ENCODE assay signal across 21 cellular contexts in the genomic region with DNA sequence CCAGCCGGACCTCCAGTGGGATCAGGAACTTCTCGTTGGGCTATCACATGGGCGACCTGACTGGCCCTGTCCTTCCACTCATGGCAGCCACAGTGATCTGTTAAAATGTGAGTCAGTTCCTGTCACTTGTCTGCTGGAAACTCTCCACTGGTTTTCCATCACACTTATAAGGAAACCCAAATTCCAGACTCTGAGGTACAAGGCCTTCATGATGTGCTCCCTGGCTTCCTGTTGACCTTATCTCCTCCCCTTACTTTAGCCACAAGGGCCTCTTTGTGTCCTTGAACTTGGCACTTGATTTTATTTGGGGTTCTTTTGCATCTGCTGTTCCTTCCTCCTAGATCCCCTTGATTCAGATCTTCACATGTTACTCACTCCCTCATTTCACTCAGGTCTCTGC.
A peak's percentile ranks its signal among the peaks of the same experiment; 100 is the strongest.
DNase-seq lines count a peak whose midpoint lies in the region; ATAC-seq lines count a peak whose summit lies in the region.
"Had no signal": no experiment of that assay in that cellular context is flagged by ENCODE, and none has a peak within 500 bp of the region (broad histone marks: within the 10 kb centered on the region; RNA-seq: fewer than 3 reads in every experiment).

No MANE protein-coding gene starts in this region.

- no peak overlapping the region for H2AFZ ChIP-seq in GM23248

- DNase-seq in activated CD8-positive, alpha-beta memory T cell treated with anti-CD3 and anti-CD28 coated beads, Interleukin-2, amount 10 ng/mL, durations not matched to agents 7 days and 5 days = no peak
- no peak for DNase-seq in activated CD8-positive, alpha-beta memory T cell treated with anti-CD3 and anti-CD28 coated beads for 24 hours
- DNase-seq in RPMI7951 (ENCODE audit: low read depth) (peak; percentile 56), GOT3 (lab: John Stamatoyannopoulos, UW) (no peak), GM23248 (no peak), SIG-M5 (lab: John Stamatoyannopoulos, UW) (no peak)
- DNase-seq in activated T-helper 1 cell treated with anti-CD3 and anti-CD28 coated beads, Interleukin-12 subunit alpha, Interleukin-12 subunit beta, Interleukin-2, Interleukin-4 antibody, amounts not matched to agents 30 ng/mL and 10 ng/mL and 1 ng/mL, durations not matched to agents 14 hours and 24 hours and 36 hours (ENCODE audit: low spot score) = no peak
- DNase-seq: 8988T; CD8-positive, alpha-beta memory T cell; DMS53; GDM1; NCI-H1092 treated with DMSO at 0.1 percent for 48 hours; NCI-H146; NCI-H2029 treated with DMSO at 0.1 percent for 48 hours; NCI-H2171; NCI-H345; NCI-H524 treated with DMSO at 0.1 percent for 48 hours; NCI-H82; Right ventricle myocardium superior; SK-N-SH had no signal

- no peak overlapping the region for H3K9ac ChIP-seq in GM23248
- H3K9ac ChIP-seq: SK-N-SH had no signal

- no peaks in the 10 kb centered on the region for H3K9me2 ChIP-seq in GM23248 (ENCODE audit: insufficient read depth)
- H3K9me2 ChIP-seq: SK-N-SH had no signal

- no peaks in the 10 kb centered on the region for H3K36me3 ChIP-seq in GM23248 (ENCODE audit: low read depth)

- H4K20me1 ChIP-seq in GM23248 (ENCODE audit: insufficient read depth) = no peaks in the 10 kb centered on the region

- H3K4me2 ChIP-seq in GM23248 (ENCODE audit: unreplicated experiment) = no peak overlapping the region
- H3K4me2 ChIP-seq: SK-N-SH had no signal

- in situ Hi-C loops in GM23248 (cut with MboI) = no loop called here

- intact Hi-C loops in activated T-helper 1 cell treated with anti-CD3 and anti-CD28 coated beads, Interleukin-12 subunit alpha, Interleukin-12 subunit beta, Interleukin-2, Interleukin-4 antibody, amounts not matched to agents 30 ng/mL and 10 ng/mL and 1 ng/mL, durations not matched to agents 14 hours and 24 hours and 36 hours (cut with micrococcal nuclease) = no loop called here

- H3K9me3 Mint-ChIP-seq in activated CD8-positive, alpha-beta memory T cell treated with anti-CD3 and anti-CD28 coated beads, Interleukin-2, amount 10 ng/mL, durations not matched to agents 7 days and 5 days (ENCODE audit: low read depth) = no peaks in the 10 kb centered on the region
- H3K9me3 Mint-ChIP-seq in activated T-helper 1 cell treated with anti-CD3 and anti-CD28 coated beads, Interleukin-12 subunit alpha, Interleukin-12 subunit beta, Interleukin-2, Interleukin-4 antibody, amounts not matched to agents 30 ng/mL and 10 ng/mL and 1 ng/mL, durations not matched to agents 14 hours and 24 hours and 36 hours = no peaks in the 10 kb centered on the region

- no peaks in the 10 kb centered on the region for H3K9me3 ChIP-seq in GM23248 (ENCODE audit: low read depth)
- H3K9me3 ChIP-seq: SK-N-SH had no signal

- peaks cover 4% of the 10 kb centered on the region for H3K27me3 Mint-ChIP-seq in activated CD8-positive, alpha-beta memory T cell treated with anti-CD3 and anti-CD28 coated beads, Interleukin-2, amount 10 ng/mL, durations not matched to agents 7 days and 5 days
- peaks cover 14% of the 10 kb centered on the region for H3K27me3 Mint-ChIP-seq in activated T-helper 1 cell treated with anti-CD3 and anti-CD28 coated beads, Interleukin-12 subunit alpha, Interleukin-12 subunit beta, Interleukin-2, Interleukin-4 antibody, amounts not matched to agents 30 ng/mL and 10 ng/mL and 1 ng/mL, durations not matched to agents 14 hours and 24 hours and 36 hours (ENCODE audit: insufficient read depth)

- no peak overlapping the region for H3K27ac ChIP-seq in GM23248
- H3K27ac ChIP-seq: C4-2B had no signal

- ATAC-seq in activated CD8-positive, alpha-beta memory T cell treated with anti-CD3 and anti-CD28 coated beads, Interleukin-2, amount 10 ng/mL, durations not matched to agents 7 days and 5 days = peak; percentile 23

- no peak overlapping the region for H3K4me3 ChIP-seq in GM23248

- no peaks in the 10 kb centered on the region for H3K36me3 Mint-ChIP-seq in activated CD8-positive, alpha-beta memory T cell treated with anti-CD3 and anti-CD28 coated beads, Interleukin-2, amount 10 ng/mL, durations not matched to agents 7 days and 5 days
- H3K36me3 Mint-ChIP-seq in activated T-helper 1 cell treated with anti-CD3 and anti-CD28 coated beads, Interleukin-12 subunit alpha, Interleukin-12 subunit beta, Interleukin-2, Interleukin-4 antibody, amounts not matched to agents 30 ng/mL and 10 ng/mL and 1 ng/mL, durations not matched to agents 14 hours and 24 hours and 36 hours (ENCODE audit: low read depth) = no peaks in the 10 kb centered on the region

- WGBS in GM23248 (ENCODE audit: low coverage in 1 of 2, low lambda C conversion rate in 2 of 2, missing lambda C conversion rate in 2 of 2), 2 experiments = 91 to 95% methylated on average over 3 of the region's 3 CpGs

- H3K27ac Mint-ChIP-seq in activated CD8-positive, alpha-beta memory T cell treated with anti-CD3 and anti-CD28 coated beads, Interleukin-2, amount 10 ng/mL, durations not matched to agents 7 days and 5 days = no peak overlapping the region
- H3K27ac Mint-ChIP-seq in activated T-helper 1 cell treated with anti-CD3 and anti-CD28 coated beads, Interleukin-12 subunit alpha, Interleukin-12 subunit beta, Interleukin-2, Interleukin-4 antibody, amounts not matched to agents 30 ng/mL and 10 ng/mL and 1 ng/mL, durations not matched to agents 14 hours and 24 hours and 36 hours = peak overlapping the region; percentile 49
- H3K27ac Mint-ChIP-seq: CD8-positive, alpha-beta memory T cell had no signal

- peaks cover 14% of the 10 kb centered on the region for H3K4me1 ChIP-seq in GM23248 (ENCODE audit: insufficient read depth)

- peaks cover 15% of the 10 kb centered on the region for H3K4me1 Mint-ChIP-seq in activated CD8-positive, alpha-beta memory T cell treated with anti-CD3 and anti-CD28 coated beads, Interleukin-2, amount 10 ng/mL, durations not matched to agents 7 days and 5 days
- peaks cover 6% of the 10 kb centered on the region for H3K4me1 Mint-ChIP-seq in activated T-helper 1 cell treated with anti-CD3 and anti-CD28 coated beads, Interleukin-12 subunit alpha, Interleukin-12 subunit beta, Interleukin-2, Interleukin-4 antibody, amounts not matched to agents 30 ng/mL and 10 ng/mL and 1 ng/mL, durations not matched to agents 14 hours and 24 hours and 36 hours (ENCODE audit: low read depth)
- H3K4me1 Mint-ChIP-seq: CD8-positive, alpha-beta memory T cell had no signal

- peaks cover 15% of the 10 kb centered on the region for H3F3A ChIP-seq in GM23248 (ENCODE audit: insufficient read depth)

- H3K79me2 ChIP-seq in GM23248 (ENCODE audit: insufficient read depth) = no peaks in the 10 kb centered on the region

- CTCF ChIA-PET in activated CD8-positive, alpha-beta memory T cell treated with anti-CD3 and anti-CD28 coated beads, Interleukin-2, amount 10 ng/mL, durations not matched to agents 7 days and 5 days (lab: Charles Lee) = interaction anchor here (1.1 kb wide), 1 partner anchor 9 kb away, joined by 3 read pairs; no protein-coding TSS in a partner anchor

- no peaks in the 10 kb centered on the region for H3K27me3 ChIP-seq in GM23248 (replicated peaks; ENCODE audit: insufficient read depth)

- no peak overlapping the region for H3K4me3 Mint-ChIP-seq in activated CD8-positive, alpha-beta memory T cell treated with anti-CD3 and anti-CD28 coated beads, Interleukin-2, amount 10 ng/mL, durations not matched to agents 7 days and 5 days
- no peak overlapping the region for H3K4me3 Mint-ChIP-seq in activated T-helper 1 cell treated with anti-CD3 and anti-CD28 coated beads, Interleukin-12 subunit alpha, Interleukin-12 subunit beta, Interleukin-2, Interleukin-4 antibody, amounts not matched to agents 30 ng/mL and 10 ng/mL and 1 ng/mL, durations not matched to agents 14 hours and 24 hours and 36 hours
- H3K4me3 Mint-ChIP-seq: CD8-positive, alpha-beta memory T cell had no signal
